In the genomic region with DNA sequence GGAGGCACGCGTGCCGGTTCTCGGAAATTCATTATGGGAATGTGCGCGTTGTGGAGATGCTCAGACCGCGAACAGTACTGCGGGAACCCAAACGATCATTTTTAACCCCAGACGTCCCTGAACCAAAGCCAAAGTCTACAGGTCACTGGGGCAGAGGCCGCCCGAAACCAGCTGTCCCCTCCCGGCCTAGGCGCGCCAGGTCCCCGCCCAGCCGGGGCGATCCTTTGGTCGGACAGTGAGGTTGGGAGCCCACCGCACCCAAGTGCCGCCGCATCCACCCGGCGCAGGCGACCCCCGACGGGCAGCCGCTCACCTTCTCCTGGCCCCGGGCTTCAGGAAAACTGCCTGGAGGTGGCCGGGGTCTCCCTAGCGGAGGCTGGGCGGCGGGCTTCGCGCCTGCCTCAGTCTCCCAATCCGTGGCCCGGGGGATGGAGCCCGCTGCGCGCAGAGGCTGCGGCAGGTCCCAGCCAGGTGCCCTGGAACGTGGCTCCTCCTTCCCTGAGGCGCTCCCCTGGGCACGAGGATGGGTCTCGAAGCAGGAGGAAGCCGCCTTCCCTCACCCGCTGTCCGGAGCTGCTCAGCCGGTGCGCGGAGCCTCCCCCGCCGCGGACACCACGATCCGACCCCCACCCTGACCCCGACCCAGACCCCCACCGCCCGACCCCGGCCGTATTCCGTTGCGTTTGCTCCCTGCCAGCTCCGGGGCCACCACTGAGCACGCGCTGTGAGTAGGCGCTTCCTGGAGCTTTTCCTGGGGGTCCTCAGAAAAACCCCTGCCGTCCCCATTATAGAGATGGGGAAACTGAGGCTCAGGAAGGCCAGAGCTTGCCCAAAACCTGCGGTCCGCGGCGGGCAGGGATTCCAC, we compare ENCODE assay signal across 8 cellular contexts. TPM values are rescaled to one million over a fixed set of nuclear protein-coding genes. Genes with fewer than 3 reads are reported as not detected.
DNase-seq lines count a peak whose midpoint lies in the region; ATAC-seq and TF ChIP-seq lines count a peak whose summit lies in the region.

No MANE protein-coding gene starts in this region.

- H3K23ac ChIP-seq in trophoblast cell (ENCODE audit: low read length), result no peak overlapping the region

- peak overlapping the region; percentile 57 for H3K4me3 ChIP-seq in OCI-LY7 (ENCODE audit: low read depth, low read length, poor library complexity, severe bottlenecking)
- no peak overlapping the region for H3K4me3 ChIP-seq in trophoblast cell (ENCODE audit: low read depth, low read length)
- no peak overlapping the region for H3K4me3 ChIP-seq in MG63

- BruUV-seq in OCI-LY7 (replicated peaks; lab: Mats Ljungman, UMichigan), result TSS peak; percentile 68

- H3K4ac ChIP-seq in trophoblast cell (ENCODE audit: low read depth, low read length), result no peak overlapping the region

- H3K9me2 ChIP-seq in OCI-LY7 (ENCODE audit: insufficient read depth, low read length), result no peaks in the 10 kb centered on the region

- H4K12ac ChIP-seq in trophoblast cell (ENCODE audit: low read depth, low read length), result no peak overlapping the region

- POLR2A ChIA-PET in OCI-LY7 (lab: Charles Lee), result interaction anchor here (0.7 to 1.5 kb wide), 4 partner anchors 18 to 205 kb away, joined by 3 to 6 read pairs (median 4); no protein-coding TSS in a partner anchor

- TF ChIP-seq CTCF in OCI-LY7 (conservative IDR thresholded peaks at IDR 0.05; ENCODE audit: low read length), result no peak

- H3K36me3 ChIP-seq in ES-I3 (ENCODE audit: insufficient read depth, low read length) (no peaks in the 10 kb centered on the region), OCI-LY7 (ENCODE audit: insufficient read depth, low read length) (no peaks in the 10 kb centered on the region), trophoblast cell (ENCODE audit: control insufficient read depth in 1 of 2, insufficient read depth in 2 of 2, low read length in 2 of 2) (no peaks in the 10 kb centered on the region), MG63 (no peaks in the 10 kb centered on the region)

- no CpG with 5 or more reads among the region's 73 CpGs for WGBS in trophoblast cell (ENCODE audit: extremely low coverage, insufficient coverage, insufficient read length)

- H3K27me3 ChIP-seq in trophoblast cell (ENCODE audit: insufficient read depth, low read length), result peaks cover 51% of the 10 kb centered on the region
- H3K27me3 ChIP-seq in MG63, result peaks cover 12% of the 10 kb centered on the region; the same call in 1 of the 2 replicates

- no peak overlapping the region for H2BK12ac ChIP-seq in trophoblast cell (ENCODE audit: low read length)

- CTCF ChIA-PET in OCI-LY7 (lab: Charles Lee; ENCODE audit: unreplicated experiment), result interaction anchor here (0.6 to 0.7 kb wide), 3 partner anchors 19 to 128 kb away, joined by 3 to 17 read pairs (median 4); no protein-coding TSS in a partner anchor

- no peak overlapping the region for H2BK120ac ChIP-seq in trophoblast cell (ENCODE audit: insufficient read depth, low read length, poor library complexity)

- H2BK5ac ChIP-seq in trophoblast cell (ENCODE audit: low read depth, low read length, poor library complexity), result no peak overlapping the region

- H3K4me2 ChIP-seq in OCI-LY7 (ENCODE audit: low read length) (peak overlapping the region; percentile 90), trophoblast cell (ENCODE audit: low read length) (peak overlapping the region; percentile 43)

- H4K8ac ChIP-seq in trophoblast cell (ENCODE audit: low read depth, low read length), result no peak overlapping the region

- no peaks in the 10 kb centered on the region for H4K20me1 ChIP-seq in OCI-LY7 (ENCODE audit: insufficient read depth, low read length)

- H3K79me1 ChIP-seq in trophoblast cell (ENCODE audit: low read length), result no peaks in the 10 kb centered on the region

- H3K27ac ChIP-seq in OCI-LY7 (ENCODE audit: low read depth, low read length, poor library complexity, severe bottlenecking) (peak overlapping the region; percentile 39), trophoblast cell (ENCODE audit: low read depth, low read length) (no peak overlapping the region)

- H3K9me3 ChIP-seq in ES-I3 (ENCODE audit: control insufficient read depth, insufficient read depth, low read length) (no peaks in the 10 kb centered on the region), OCI-LY7 (ENCODE audit: low read length) (no peaks in the 10 kb centered on the region), trophoblast cell (ENCODE audit: insufficient read depth, low read depth, low read length) (peaks cover 11% of the 10 kb centered on the region), MG63 (no peaks in the 10 kb centered on the region)

- H3K14ac ChIP-seq in trophoblast cell (ENCODE audit: low read length), result no peak overlapping the region

- H4K91ac ChIP-seq in trophoblast cell (ENCODE audit: low read depth, low read length), result no peak overlapping the region

- ATAC-seq in esophagus mucosa, result peak; percentile 4
- no peak for ATAC-seq in HG02852 (IDR thresholded peaks at IDR 0.05; ENCODE audit: unreplicated experiment)
- no peak for ATAC-seq in activated CD4-positive, CD25-positive, alpha-beta regulatory T cell treated with anti-CD3 and anti-CD28 coated beads, Interleukin-2, amount 50 U/mL, for 24 hours

- H2AK5ac ChIP-seq in trophoblast cell (ENCODE audit: low read length), result no peak overlapping the region

- DNase-seq in OCI-LY7 (ENCODE audit: low spot score) (no peak), trophoblast cell (peak in 1 of 2 donors; percentile 24), MG63 (no peak), hippocampal formation (lab: John Stamatoyannopoulos, UW) (no peak)

- peak overlapping the region; percentile 48 for H3K9ac ChIP-seq in ES-I3 (ENCODE audit: low read depth, low read length)
- no peak overlapping the region for H3K9ac ChIP-seq in trophoblast cell (ENCODE audit: low read length)

- H3K79me2 ChIP-seq in OCI-LY7 (ENCODE audit: insufficient read depth, low read depth, low read length) (no peaks in the 10 kb centered on the region), trophoblast cell (ENCODE audit: control insufficient read depth, insufficient read depth, low read length, poor library complexity) (no peaks in the 10 kb centered on the region)

- H2AFZ ChIP-seq in OCI-LY7 (ENCODE audit: low read length), result no peak overlapping the region
- H2AFZ ChIP-seq in trophoblast cell (ENCODE audit: insufficient read depth, low read length, poor library complexity), result no peak overlapping the region

- no peak overlapping the region for H3K18ac ChIP-seq in trophoblast cell (ENCODE audit: low read length)

- intact Hi-C loops in OCI-LY7 (cut with micrococcal nuclease; ENCODE audit: unreplicated experiment), result loop anchor here (1.0 to 5.0 kb wide), 4 partner anchors 17 to 130 kb away; a partner anchor contains a TSS

- H3K4me1 ChIP-seq in ES-I3 (ENCODE audit: insufficient read depth, low read length) (peaks cover 22% of the 10 kb centered on the region), OCI-LY7 (ENCODE audit: insufficient read depth, low read length, poor library complexity, severe bottlenecking) (peaks cover 52% of the 10 kb centered on the region), trophoblast cell (ENCODE audit: control insufficient read depth in 1 of 2, insufficient read depth in 2 of 2, low read length in 2 of 2) (peaks cover 16 to 26% of the 10 kb centered on the region in 2 experiments)

RNA-seq across cellular contexts. Expression of a gene that starts 8.1 kb away (rescaled TPM):
- total RNA-seq in OCI-LY7 (2014; rRNA removed; shearing (Covaris generic)), result 18.6 and 37.0 TPM in 2 replicates
- total RNA-seq in OCI-LY7 (2022) (53.3 and 61.6 TPM in 2 replicates), esophagus mucosa (27.2 TPM)
- 19.1 and 21.1 TPM in 2 replicates for polyA plus RNA-seq in trophoblast cell (2013)
- total RNA-seq in MG63 (2014; rRNA removed; shearing (Covaris generic); ENCODE audit: low replicate concordance), result 27.8 and 55.6 TPM in 2 replicates

RNA-seq across cellular contexts. Expression of a gene that starts 11.0 kb away (rescaled TPM):
- 4.2 and 11.6 TPM in 2 replicates for total RNA-seq in OCI-LY7 (2014; rRNA removed; shearing (Covaris generic))
- total RNA-seq in OCI-LY7 (2022) (60.8 and 78.9 TPM in 2 replicates), esophagus mucosa (7.1 TPM)
- 0.03 TPM in 2 replicates for polyA plus RNA-seq in trophoblast cell (2013)
- 4.3 and 12.9 TPM in 2 replicates for total RNA-seq in MG63 (2014; rRNA removed; shearing (Covaris generic); ENCODE audit: low replicate concordance)

RNA-seq across cellular contexts. Expression of a gene that starts 58.2 kb away (rescaled TPM):
- 38.3 and 38.9 TPM in 2 replicates for total RNA-seq in OCI-LY7 (2014; rRNA removed; shearing (Covaris generic))
- total RNA-seq in OCI-LY7 (2022), result 56.3 and 58.1 TPM in 2 replicates
- total RNA-seq in esophagus mucosa, result 67.1 TPM
- 258 and 262 TPM in 2 replicates for polyA plus RNA-seq in trophoblast cell (2013)
- total RNA-seq in MG63 (2014; rRNA removed; shearing (Covaris generic); ENCODE audit: low replicate concordance), result 396 and 445 TPM in 2 replicates
